In genomic region chr11:19237381-19237780, GRCh38 we compare ENCODE assay signal across 16 cellular contexts. TPM values are rescaled to one million over a fixed set of nuclear protein-coding genes. Genes with fewer than 3 reads are reported as not detected.
DNase-seq lines count a peak whose midpoint lies in the region; ATAC-seq and TF ChIP-seq lines count a peak whose summit lies in the region.
"Had no signal": no experiment of that assay in that cellular context is flagged by ENCODE, and none has a peak within 500 bp of the region (broad histone marks: within the 10 kb centered on the region; RNA-seq: fewer than 3 reads in every experiment).

No MANE protein-coding gene starts in this region.

- H3K27ac Mint-ChIP-seq in nephron = peak overlapping the region in 2 of 3 experiments; percentile 48 to 69
- H3K27ac Mint-ChIP-seq: CD8-positive, alpha-beta T cell had no signal

- H3K36me3 Mint-ChIP-seq in nephron (ENCODE audit: low read depth) = peaks cover 27% of the 10 kb centered on the region
- H3K36me3 Mint-ChIP-seq: CD8-positive, alpha-beta T cell had no signal

- H3K9me3 Mint-ChIP-seq in nephron = no peaks in the 10 kb centered on the region
- H3K9me3 Mint-ChIP-seq: CD8-positive, alpha-beta T cell had no signal

- no peak for ATAC-seq in GM18870 (IDR thresholded peaks at IDR 0.05; ENCODE audit: unreplicated experiment)
- ATAC-seq: CD8-positive, alpha-beta T cell; HCT116 had no signal

- H3K27me3 Mint-ChIP-seq in nephron (ENCODE audit: low read depth) = peaks cover 18% of the 10 kb centered on the region

- H3K4me3 ChIP-seq in left ventricle myocardium inferior = peak overlapping the region; percentile 11
- H3K4me3 ChIP-seq in SJCRH30 = peak overlapping the region; percentile 3

- H3K27ac ChIP-seq in left ventricle myocardium inferior (replicated peaks) = no peak overlapping the region
- peak overlapping the region; percentile 53 for H3K27ac ChIP-seq in SJCRH30
- H3K27ac ChIP-seq: 22Rv1 had no signal

- H3K27me3 ChIP-seq in left ventricle myocardium inferior (ENCODE audit: low read depth) = peaks cover 14% of the 10 kb centered on the region
- no peaks in the 10 kb centered on the region for H3K27me3 ChIP-seq in SJCRH30

- TF ChIP-seq CTCF in left ventricle myocardium inferior (IDR thresholded peaks at IDR 0.05; ENCODE audit: borderline replicate concordance) = no peak
- no peak for TF ChIP-seq CTCF in nephron (IDR thresholded peaks at IDR 0.05; ENCODE audit: unreplicated experiment in 3 of 3)

- H3K4me1 ChIP-seq in left ventricle myocardium inferior (peaks cover 62% of the 10 kb centered on the region), SJCRH30 (peaks cover 30% of the 10 kb centered on the region)

- intact Hi-C loops in left ventricle myocardium inferior (cut with micrococcal nuclease) = no loop called here
- intact Hi-C loops in cardiac septum (cut with DNase I) = loop anchor here (5.0 kb wide), 1 partner anchor 40 kb away; no protein-coding TSS in a partner anchor

- DNase-seq in left ventricle myocardium inferior (no peak), cardiac septum (ENCODE audit: low spot score) (no peak), SJCRH30 (peak; percentile 41 to 67), GF-D8 (lab: John Stamatoyannopoulos, UW) (no peak)
- DNase-seq in stimulated activated CD4-positive, alpha-beta T cell treated with anti-CD3 and anti-CD28 coated beads, Interleukin-4, amount 100 ng/mL, for 24 hours = no peak
- DNase-seq: CD8-positive, alpha-beta T cell; DMS153; DMS79 treated with DMSO at 0.1 percent for 48 hours; GDM1 had no signal

- no peaks in the 10 kb centered on the region for H3K9me3 ChIP-seq in left ventricle myocardium inferior (replicated peaks)
- no peaks in the 10 kb centered on the region for H3K9me3 ChIP-seq in SJCRH30 (replicated peaks)

- H3K4me3 Mint-ChIP-seq in nephron = peak overlapping the region in 2 of 3 experiments; percentile 74 to 95
- H3K4me3 Mint-ChIP-seq: CD14-positive monocyte; CD8-positive, alpha-beta T cell had no signal

- H3K4me1 Mint-ChIP-seq in nephron = peaks cover 59% of the 10 kb centered on the region

- H3K36me3 ChIP-seq in left ventricle myocardium inferior (no peaks in the 10 kb centered on the region), SJCRH30 (peaks cover 27% of the 10 kb centered on the region)

RNA-seq across cellular contexts. Expression of gene E2F8, which starts 3.4 kb away (rescaled TPM):
- total RNA-seq in left ventricle myocardium inferior (3.6 TPM), cardiac septum (4.5 TPM)
- 13.8 and 17.7 TPM in 2 replicates for total RNA-seq in SJCRH30 (2014; rRNA removed; shearing (Covaris generic))

RNA-seq across cellular contexts. Expression of gene CSRP3, which starts 35.6 kb away (rescaled TPM):
- total RNA-seq in left ventricle myocardium inferior (2,290 TPM), cardiac septum (2,895 TPM)
- total RNA-seq in SJCRH30 (2014; rRNA removed; shearing (Covaris generic)) = 4.5 and 4.6 TPM in 2 replicates
- total RNA-seq: A673; CD8-positive, alpha-beta T cell; H1 had no signal

Comparison
In these comparisons a context has a peak if more than half of its experiments do, and no peak if none do; other contexts are left out.
1. DNase-seq: peak in SJCRH30 (2 of 2); none in left ventricle myocardium inferior (single experiment), cardiac septum (single experiment), GF-D8 (single experiment) and stimulated activated CD4-positive, alpha-beta T cell treated with anti-CD3 and anti-CD28 coated beads, Interleukin-4, amount 100 ng/mL, for 24 hours (single experiment).
2. RNA of gene CSRP3, which starts 35.6 kb away (total RNA-seq): 2,895 TPM in cardiac septum (single experiment) and 2,290 TPM in left ventricle myocardium inferior (single experiment); 4.5 to 4.6 TPM in SJCRH30; every median in the first group is over 100 times any median in the second.